Comparison of ENCODE assay signal across 6 cellular contexts in genomic region chr7:119643558-119643957, GRCh38.
"Had no signal": no experiment of that assay in that cellular context is flagged by ENCODE, and none has a peak within 500 bp of the region (broad histone marks: within the 10 kb centered on the region; RNA-seq: fewer than 3 reads in every experiment).

No MANE protein-coding gene starts in this region.

- H3K4me3 ChIP-seq: GM23338 had no signal

- ATAC-seq: GM23338, HepG2 had no signal

- DNase-seq: H9, HCEC 1CT, KBM-7 had no signal

- H2AFZ ChIP-seq: GM23338 had no signal

- H3K4me2 ChIP-seq: GM23338 had no signal

- H3K27ac ChIP-seq: HL-60 had no signal
